11 cellular contexts compared by ENCODE assay signal in genomic region chr6:87671555-87672029, GRCh38. TPM values are rescaled to one million over a fixed set of nuclear protein-coding genes. Genes with fewer than 3 reads are reported as not detected.
DNase-seq lines count a peak whose midpoint lies in the region; ATAC-seq and TF ChIP-seq lines count a peak whose summit lies in the region.
"Had no signal": no experiment of that assay in that cellular context is flagged by ENCODE, and none has a peak within 500 bp of the region (broad histone marks: within the 10 kb centered on the region; RNA-seq: fewer than 3 reads in every experiment).

No MANE protein-coding gene starts in this region.

- H3K27me3 ChIP-seq in right atrium auricular region (no peaks in the 10 kb centered on the region), mesenchymal stem cell (ENCODE audit: control insufficient read depth in 1 of 2, insufficient read depth in 1 of 2, low read length in 2 of 2) (no peaks in the 10 kb centered on the region)

- no peak overlapping the region for H3K9ac ChIP-seq in mesenchymal stem cell (ENCODE audit: low read length)

- H3K36me3 Mint-ChIP-seq in activated naive CD8-positive, alpha-beta T cell treated with anti-CD3 and anti-CD28 coated beads, Interleukin-2, amount 50 U/mL, for 24 hours (ENCODE audit: low read depth), result peaks cover 51% of the 10 kb centered on the region

- no peak for DNase-seq in left ventricle myocardium superior
- DNase-seq in right atrium auricular region (ENCODE audit: low spot score), result no peak
- no peak for DNase-seq in activated naive CD8-positive, alpha-beta T cell treated with anti-CD3 and anti-CD28 coated beads, Interleukin-2, amount 50 U/mL, for 24 hours
- DNase-seq in mesenchymal stem cell, result peak; percentile 34
- DNase-seq in stimulated activated CD4-positive, alpha-beta T cell treated with anti-CD3 and anti-CD28 coated beads, Interleukin-2, amount 100 ng/mL, for 48 hours, result no peak
- no peak for DNase-seq in NCI-H1930 (lab: John Stamatoyannopoulos, UW)
- DNase-seq in stimulated activated CD4-positive, alpha-beta T cell treated with anti-CD3 and anti-CD28 coated beads, Interleukin-4, amount 100 ng/mL, for 4 hours, result no peak
- DNase-seq in medulla oblongata (ENCODE audit: extremely low spot score), result no peak
- DNase-seq: activated CD4-positive, alpha-beta memory T cell treated with anti-CD3 and anti-CD28 coated beads, Interleukin-2, amount 10 ng/mL, durations not matched to agents 7 days and 5 days; NCI-H146; T-helper 2 cell had no signal

- no peak overlapping the region for H2BK120ac ChIP-seq in mesenchymal stem cell (ENCODE audit: low read depth, low read length)

- no peaks in the 10 kb centered on the region for H3K9me3 Mint-ChIP-seq in activated naive CD8-positive, alpha-beta T cell treated with anti-CD3 and anti-CD28 coated beads, Interleukin-2, amount 50 U/mL, for 24 hours
- H3K9me3 Mint-ChIP-seq: activated CD4-positive, alpha-beta memory T cell treated with anti-CD3 and anti-CD28 coated beads, Interleukin-2, amount 10 ng/mL, durations not matched to agents 7 days and 5 days had no signal

- no peak overlapping the region for H3K4me3 ChIP-seq in right atrium auricular region
- H3K4me3 ChIP-seq in mesenchymal stem cell (ENCODE audit: insufficient read depth in 1 of 2, low read depth in 1 of 2, low read length in 2 of 2), result no peak overlapping the region

- no peaks in the 10 kb centered on the region for H3K27me3 Mint-ChIP-seq in activated naive CD8-positive, alpha-beta T cell treated with anti-CD3 and anti-CD28 coated beads, Interleukin-2, amount 50 U/mL, for 24 hours
- H3K27me3 Mint-ChIP-seq: activated CD4-positive, alpha-beta memory T cell treated with anti-CD3 and anti-CD28 coated beads, Interleukin-2, amount 10 ng/mL, durations not matched to agents 7 days and 5 days had no signal

- H3K4ac ChIP-seq in mesenchymal stem cell (ENCODE audit: low read depth in 1 of 2, low read length in 2 of 2), result no peak overlapping the region

- peak overlapping the region; percentile 13 for H3K27ac Mint-ChIP-seq in activated naive CD8-positive, alpha-beta T cell treated with anti-CD3 and anti-CD28 coated beads, Interleukin-2, amount 50 U/mL, for 24 hours

- H3K23ac ChIP-seq in mesenchymal stem cell (ENCODE audit: low read length in 2 of 2), result no peak overlapping the region

- WGBS in mesenchymal stem cell, result 90% methylated on average over 4 of the region's 6 CpGs

- H4K8ac ChIP-seq in mesenchymal stem cell (ENCODE audit: low read length), result no peak overlapping the region

- H3K27ac ChIP-seq in right atrium auricular region, result no peak overlapping the region
- peak overlapping the region; percentile 87 for H3K27ac ChIP-seq in mesenchymal stem cell (ENCODE audit: low read length, poor library complexity, severe bottlenecking)

- peak; percentile 17 for ATAC-seq in left ventricle myocardium superior
- ATAC-seq in activated naive CD8-positive, alpha-beta T cell treated with anti-CD3 and anti-CD28 coated beads, Interleukin-2, amount 50 U/mL, for 24 hours, result no peak

- H3K14ac ChIP-seq in mesenchymal stem cell (ENCODE audit: low read length in 2 of 2), result no peak overlapping the region

- TF ChIP-seq CTCF in right atrium auricular region (IDR thresholded peaks at IDR 0.05), result no peak

- no peak overlapping the region for H3K18ac ChIP-seq in mesenchymal stem cell (ENCODE audit: low read depth in 1 of 2, low read length in 2 of 2)

- H3K4me2 ChIP-seq in mesenchymal stem cell (ENCODE audit: low read length, poor library complexity, severe bottlenecking), result no peak overlapping the region

- no peak overlapping the region for H2AFZ ChIP-seq in mesenchymal stem cell (ENCODE audit: low read depth, low read length)

- peaks cover 16% of the 10 kb centered on the region for H3K4me1 Mint-ChIP-seq in activated naive CD8-positive, alpha-beta T cell treated with anti-CD3 and anti-CD28 coated beads, Interleukin-2, amount 50 U/mL, for 24 hours

- H4K91ac ChIP-seq in mesenchymal stem cell (ENCODE audit: low read length), result no peak overlapping the region

- no peaks in the 10 kb centered on the region for H3K9me3 ChIP-seq in right atrium auricular region
- no peaks in the 10 kb centered on the region for H3K9me3 ChIP-seq in mesenchymal stem cell (ENCODE audit: control insufficient read depth, low read length)

- peaks cover 12% of the 10 kb centered on the region for H3K79me1 ChIP-seq in mesenchymal stem cell (replicated peaks; ENCODE audit: low read length, poor library complexity, severe bottlenecking)

- intact Hi-C loops in left ventricle myocardium superior (cut with micrococcal nuclease), result no loop called here

- no peak overlapping the region for H3K4me3 Mint-ChIP-seq in activated naive CD8-positive, alpha-beta T cell treated with anti-CD3 and anti-CD28 coated beads, Interleukin-2, amount 50 U/mL, for 24 hours
- H3K4me3 Mint-ChIP-seq: activated CD4-positive, alpha-beta memory T cell treated with anti-CD3 and anti-CD28 coated beads, Interleukin-2, amount 10 ng/mL, durations not matched to agents 7 days and 5 days had no signal

- H2AK5ac ChIP-seq in mesenchymal stem cell (ENCODE audit: low read length, severe bottlenecking), result peak overlapping the region; percentile 13

- no peak overlapping the region for H2BK15ac ChIP-seq in mesenchymal stem cell (ENCODE audit: low read depth, poor library complexity, severe bottlenecking)

- H3K36me3 ChIP-seq in right atrium auricular region (peaks cover 12% of the 10 kb centered on the region), mesenchymal stem cell (ENCODE audit: control insufficient read depth in 1 of 2, insufficient read depth in 2 of 2, low read depth in 1 of 2, low read length in 2 of 2) (peaks cover 15 to 75% of the 10 kb centered on the region in 2 experiments)

- no peak overlapping the region for H2BK5ac ChIP-seq in mesenchymal stem cell (ENCODE audit: low read depth, low read length, poor library complexity, severe bottlenecking)

- peaks cover 0 to 8% of the 10 kb centered on the region in 2 donors for H3K4me1 ChIP-seq in right atrium auricular region
- H3K4me1 ChIP-seq in mesenchymal stem cell (ENCODE audit: control insufficient read depth, insufficient read depth, low read depth, low read length), result peaks cover 3% of the 10 kb centered on the region

- no peak overlapping the region for H2BK12ac ChIP-seq in mesenchymal stem cell (ENCODE audit: low read length in 2 of 2)

RNA-seq across cellular contexts. Expression of gene AKIRIN2, which starts 30.4 kb away (rescaled TPM):
- total RNA-seq in left ventricle myocardium superior (30.7 TPM), right atrium auricular region (10 to 100 TPM; 27.2 to 29.4 TPM)
- polyA plus RNA-seq in mesenchymal stem cell (2013, experiment 1 of 2), result 42.4 TPM
- polyA plus RNA-seq in mesenchymal stem cell (2013, experiment 2 of 2), result 43.1 TPM
